12 cellular contexts compared by ENCODE assay signal in genomic region chr5:169746147-169746694, GRCh38.
DNase-seq lines count a peak whose midpoint lies in the region; ATAC-seq and TF ChIP-seq lines count a peak whose summit lies in the region.
"Had no signal": no experiment of that assay in that cellular context is flagged by ENCODE, and none has a peak within 500 bp of the region (broad histone marks: within the 10 kb centered on the region; RNA-seq: fewer than 3 reads in every experiment).

No MANE protein-coding gene starts in this region.

- no peak for DNase-seq in T-helper 2 cell treated with Interferon-gamma antibody and Interleukin-4, amounts not matched to agents 5 μg/mL and 100 μg/mL, for 36 hours (ENCODE audit: low spot score)
- DNase-seq in T-helper 2 cell (no peak), osteoblast (ENCODE audit: insufficient read length, low spot score, missing footprints) (no peak), ACHN (no peak), HPDE6-E6E7 (ENCODE audit: extremely low spot score) (no peak), mesenteric fat pad (ENCODE audit: low spot score) (no peak)
- no peak for DNase-seq in activated CD8-positive, alpha-beta T cell treated with anti-CD3 and anti-CD28 coated beads, Interleukin-2, amount 10 ng/mL, durations not matched to agents 7 days and 5 days
- DNase-seq: Calu3, NCI-H2081 treated with DMSO at 0.1 percent for 48 hours, right cardiac atrium had no signal

- POLR2A ChIA-PET in activated CD8-positive, alpha-beta T cell treated with anti-CD3 and anti-CD28 coated beads, Interleukin-2, amount 10 ng/mL, durations not matched to agents 7 days and 5 days (lab: Charles Lee): no interaction called here

- peak overlapping the region; percentile 50 for H3K27ac ChIP-seq in osteoblast (ENCODE audit: low read depth, low read length)
- H3K27ac ChIP-seq: suprapubic skin had no signal

- H3K36me3 Mint-ChIP-seq in T-helper 2 cell treated with Interferon-gamma antibody and Interleukin-4, amounts not matched to agents 5 μg/mL and 100 μg/mL, for 36 hours (ENCODE audit: low read depth): peaks cover 65% of the 10 kb centered on the region
- peaks cover 74% of the 10 kb centered on the region for H3K36me3 Mint-ChIP-seq in activated CD8-positive, alpha-beta T cell treated with anti-CD3 and anti-CD28 coated beads, Interleukin-2, amount 10 ng/mL, durations not matched to agents 7 days and 5 days (ENCODE audit: low read depth)

- H3K4me1 ChIP-seq in osteoblast (ENCODE audit: insufficient read depth, low read length): peaks cover 42% of the 10 kb centered on the region
- H3K4me1 ChIP-seq: suprapubic skin had no signal

- ATAC-seq in HG02610 (IDR thresholded peaks at IDR 0.05; ENCODE audit: unreplicated experiment): peak; percentile 59
- ATAC-seq in activated CD8-positive, alpha-beta T cell treated with anti-CD3 and anti-CD28 coated beads, Interleukin-2, amount 10 ng/mL, durations not matched to agents 7 days and 5 days: no peak

- H3K4me1 Mint-ChIP-seq in T-helper 2 cell treated with Interferon-gamma antibody and Interleukin-4, amounts not matched to agents 5 μg/mL and 100 μg/mL, for 36 hours (ENCODE audit: low read depth): peaks cover 9% of the 10 kb centered on the region
- H3K4me1 Mint-ChIP-seq in activated CD8-positive, alpha-beta T cell treated with anti-CD3 and anti-CD28 coated beads, Interleukin-2, amount 10 ng/mL, durations not matched to agents 7 days and 5 days (ENCODE audit: low read depth): peaks cover 15% of the 10 kb centered on the region

- TF ChIP-seq CTCF in osteoblast (IDR thresholded peaks at IDR 0.05; ENCODE audit: extremely low read depth, low read depth, low read length): no peak

- peak overlapping the region; percentile 0 for H3K27ac Mint-ChIP-seq in T-helper 2 cell treated with Interferon-gamma antibody and Interleukin-4, amounts not matched to agents 5 μg/mL and 100 μg/mL, for 36 hours
- H3K27ac Mint-ChIP-seq in activated CD8-positive, alpha-beta T cell treated with anti-CD3 and anti-CD28 coated beads, Interleukin-2, amount 10 ng/mL, durations not matched to agents 7 days and 5 days: peak overlapping the region; percentile 28

- no peak overlapping the region for H3K4me3 ChIP-seq in osteoblast (ENCODE audit: insufficient read depth, low read length)
- H3K4me3 ChIP-seq: suprapubic skin had no signal

- CTCF ChIA-PET in activated CD8-positive, alpha-beta T cell treated with anti-CD3 and anti-CD28 coated beads, Interleukin-2, amount 10 ng/mL, durations not matched to agents 7 days and 5 days (lab: Charles Lee): no interaction called here

- no peak overlapping the region for H3K4me2 ChIP-seq in osteoblast (ENCODE audit: insufficient read depth, low read length)

- no peaks in the 10 kb centered on the region for H3K9me3 Mint-ChIP-seq in T-helper 2 cell treated with Interferon-gamma antibody and Interleukin-4, amounts not matched to agents 5 μg/mL and 100 μg/mL, for 36 hours
- H3K9me3 Mint-ChIP-seq in activated CD8-positive, alpha-beta T cell treated with anti-CD3 and anti-CD28 coated beads, Interleukin-2, amount 10 ng/mL, durations not matched to agents 7 days and 5 days (ENCODE audit: insufficient read depth): no peaks in the 10 kb centered on the region

- no peaks in the 10 kb centered on the region for H3K9me3 ChIP-seq in osteoblast (ENCODE audit: low read depth, low read length)
- H3K9me3 ChIP-seq: suprapubic skin had no signal

- H3K79me2 ChIP-seq in osteoblast (ENCODE audit: insufficient read depth, low read length): no peaks in the 10 kb centered on the region

- in situ Hi-C loops in ACHN (cut with HindIII; ENCODE audit: low pct_ligation_motif_present, low pct_unique_long_range_greater_than_20kb, low sequenced_read_pairs): no loop called here

- no peaks in the 10 kb centered on the region for H4K20me1 ChIP-seq in osteoblast (ENCODE audit: insufficient read depth, low read length)

- H2AFZ ChIP-seq in osteoblast (ENCODE audit: low read length): peak overlapping the region; percentile 62

- H3K27me3 Mint-ChIP-seq in T-helper 2 cell treated with Interferon-gamma antibody and Interleukin-4, amounts not matched to agents 5 μg/mL and 100 μg/mL, for 36 hours (ENCODE audit: low read depth): no peaks in the 10 kb centered on the region
- H3K27me3 Mint-ChIP-seq in activated CD8-positive, alpha-beta T cell treated with anti-CD3 and anti-CD28 coated beads, Interleukin-2, amount 10 ng/mL, durations not matched to agents 7 days and 5 days (ENCODE audit: low read depth): no peaks in the 10 kb centered on the region

- no peaks in the 10 kb centered on the region for H3K36me3 ChIP-seq in osteoblast (ENCODE audit: insufficient read depth, low read length)
- H3K36me3 ChIP-seq: suprapubic skin had no signal

- H3K27me3 ChIP-seq in osteoblast (ENCODE audit: insufficient read depth, low read length): no peaks in the 10 kb centered on the region
- H3K27me3 ChIP-seq: suprapubic skin had no signal

- H3K4me3 Mint-ChIP-seq in T-helper 2 cell treated with Interferon-gamma antibody and Interleukin-4, amounts not matched to agents 5 μg/mL and 100 μg/mL, for 36 hours: no peak overlapping the region
- no peak overlapping the region for H3K4me3 Mint-ChIP-seq in activated CD8-positive, alpha-beta T cell treated with anti-CD3 and anti-CD28 coated beads, Interleukin-2, amount 10 ng/mL, durations not matched to agents 7 days and 5 days
